Comparison of ENCODE assay signal across 10 cellular contexts in the genomic region with DNA sequence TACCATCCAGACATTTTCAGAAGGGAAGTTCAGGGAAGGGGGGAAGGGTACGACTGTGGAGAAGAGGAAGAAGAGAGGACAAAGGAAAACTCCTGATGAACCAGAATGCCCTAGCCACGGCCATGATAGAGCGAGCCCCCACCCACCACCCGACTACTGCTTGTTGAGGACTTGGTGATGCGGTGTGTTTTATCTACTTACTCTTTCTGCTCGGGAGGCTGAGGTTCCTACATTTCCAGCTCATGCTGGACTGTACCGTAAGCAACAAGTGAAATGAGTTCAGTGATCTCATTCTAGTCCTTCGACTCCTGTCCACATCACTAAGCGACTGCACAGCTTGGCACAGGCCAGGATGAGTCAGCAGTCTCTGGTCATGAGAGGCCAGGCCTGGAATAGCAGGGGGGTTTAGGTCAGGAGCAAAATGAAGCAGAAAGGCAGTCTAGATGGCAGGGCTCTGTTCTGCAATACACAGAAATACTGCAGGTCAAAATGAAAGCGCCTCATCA.
DNase-seq lines count a peak whose midpoint lies in the region; ATAC-seq and TF ChIP-seq lines count a peak whose summit lies in the region.
"Had no signal": no experiment of that assay in that cellular context is flagged by ENCODE, and none has a peak within 500 bp of the region (broad histone marks: within the 10 kb centered on the region; RNA-seq: fewer than 3 reads in every experiment).

No MANE protein-coding gene starts in this region.

- H3K9me3 ChIP-seq in RWPE2 (ENCODE audit: severe bottlenecking) = no peaks in the 10 kb centered on the region
- no peaks in the 10 kb centered on the region for H3K9me3 ChIP-seq in esophagus (ENCODE audit: control insufficient read depth in 2 of 2, insufficient read depth in 1 of 2, low read depth in 1 of 2, low read length in 1 of 2)
- H3K9me3 ChIP-seq: neutrophil had no signal

- peak; percentile 96 for DNase-seq in EL
- DNase-seq in RWPE2 (ENCODE audit: low spot score) = peak; percentile 66
- DNase-seq in middle frontal gyrus (ENCODE audit: extremely low spot score, low spot score) = peak; percentile 29
- DNase-seq in ureter (ENCODE audit: low spot score) = peak; percentile 85
- DNase-seq in NK-92 (lab: John Stamatoyannopoulos, UW; ENCODE audit: unreplicated experiment) = no peak

- H3K27ac ChIP-seq in RWPE2 (ENCODE audit: poor library complexity, severe bottlenecking) = no peak overlapping the region
- H3K27ac ChIP-seq in esophagus (ENCODE audit: low read depth in 2 of 2, low read length in 1 of 2) = peak overlapping the region; percentile 86 to 92
- H3K27ac ChIP-seq: HL-60, neutrophil had no signal

- no peak overlapping the region for H3K4me3 ChIP-seq in RWPE2 (ENCODE audit: severe bottlenecking)
- H3K4me3 ChIP-seq in esophagus (ENCODE audit: low read depth in 1 of 2, low read length in 2 of 2) = peak overlapping the region; percentile 13 to 15

- TF ChIP-seq CTCF in RWPE2 (IDR thresholded peaks at IDR 0.05; ENCODE audit: poor library complexity, severe bottlenecking) = no peak

- no peaks in the 10 kb centered on the region for H3K27me3 ChIP-seq in RWPE2 (ENCODE audit: insufficient read depth, poor library complexity, severe bottlenecking)
- no peaks in the 10 kb centered on the region for H3K27me3 ChIP-seq in esophagus (ENCODE audit: control insufficient read depth in 1 of 2, insufficient read depth in 2 of 2, low read length in 2 of 2)
- H3K27me3 ChIP-seq: neutrophil had no signal

- H3K4me1 ChIP-seq in RWPE2 (ENCODE audit: insufficient read depth, poor library complexity, severe bottlenecking) (peaks cover 4% of the 10 kb centered on the region), esophagus (ENCODE audit: control insufficient read depth in 2 of 2, insufficient read depth in 2 of 2, low read length in 1 of 2) (no peaks in the 10 kb centered on the region)

- no peaks in the 10 kb centered on the region for H3K36me3 ChIP-seq in RWPE2 (ENCODE audit: low read depth)
- no peaks in the 10 kb centered on the region for H3K36me3 ChIP-seq in esophagus (ENCODE audit: control insufficient read depth in 2 of 2, insufficient read depth in 2 of 2, low read length in 1 of 2)
- H3K36me3 ChIP-seq: neutrophil had no signal

- 49 to 57% methylated on average over 10 of the region's 10 CpGs for WGBS in esophagus, 2 donors

- peak; percentile 98 for ATAC-seq in RWPE2 (ENCODE audit: low read depth)
- ATAC-seq in HG02870 (IDR thresholded peaks at IDR 0.05; ENCODE audit: unreplicated experiment) = no peak
- ATAC-seq in GM21786 (IDR thresholded peaks at IDR 0.05; ENCODE audit: unreplicated experiment) = no peak
